Comparison of ENCODE assay signal across 11 cellular contexts in the genomic region with DNA sequence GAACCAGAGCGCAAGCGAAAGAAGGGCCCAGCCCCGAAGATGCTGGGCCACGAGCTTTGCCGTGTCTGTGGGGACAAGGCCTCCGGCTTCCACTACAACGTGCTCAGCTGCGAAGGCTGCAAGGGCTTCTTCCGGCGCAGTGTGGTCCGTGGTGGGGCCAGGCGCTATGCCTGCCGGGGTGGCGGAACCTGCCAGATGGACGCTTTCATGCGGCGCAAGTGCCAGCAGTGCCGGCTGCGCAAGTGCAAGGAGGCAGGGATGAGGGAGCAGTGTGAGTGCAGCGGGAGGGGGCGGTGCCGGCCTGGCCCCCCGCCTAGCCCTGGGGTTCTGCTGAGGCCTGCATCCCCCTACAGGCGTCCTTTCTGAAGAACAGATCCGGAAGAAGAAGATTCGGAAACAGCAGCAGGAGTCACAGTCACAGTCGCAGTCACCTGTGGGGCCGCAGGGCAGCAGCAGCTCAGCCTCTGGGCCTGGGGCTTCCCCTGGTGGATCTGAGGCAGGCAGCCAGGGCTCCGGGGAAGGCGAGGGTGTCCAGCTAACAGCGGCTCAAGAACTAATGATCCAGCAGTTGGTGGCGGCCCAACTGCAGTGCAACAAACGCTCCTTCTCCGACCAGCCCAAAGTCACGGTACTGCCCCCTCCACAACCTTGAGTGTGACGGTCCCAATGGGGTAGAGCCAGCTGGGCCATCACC. TPM values are rescaled to one million over a fixed set of nuclear protein-coding genes. Genes with fewer than 3 reads are reported as not detected.
A peak's percentile ranks its signal among the peaks of the same experiment; 100 is the strongest.
DNase-seq lines count a peak whose midpoint lies in the region; ATAC-seq and TF ChIP-seq lines count a peak whose summit lies in the region.
"Had no signal": no experiment of that assay in that cellular context is flagged by ENCODE, and none has a peak within 500 bp of the region (broad histone marks: within the 10 kb centered on the region; RNA-seq: fewer than 3 reads in every experiment).

No MANE protein-coding gene starts in this region.

- DNase-seq in Calu3 (no peak), WTC11 (ENCODE audit: low spot score) (no peak)
- DNase-seq in naive thymus-derived CD8-positive, alpha-beta T cell = no peak
- no peak for DNase-seq in stimulated activated CD4-positive, alpha-beta T cell treated with anti-CD3 and anti-CD28 coated beads, Interleukin-2, amount 100 ng/mL, for 48 hours
- DNase-seq: amygdala, C1 segment of cervical spinal cord, hypothalamus, left ventricle myocardium inferior, NCI-H1048 had no signal

- POLR2A ChIA-PET in WTC11 (lab: Charles Lee) = no interaction called here
- POLR2A ChIA-PET in naive thymus-derived CD8-positive, alpha-beta T cell (lab: Charles Lee) = interaction anchor here (1.2 to 1.4 kb wide), 3 partner anchors 9 to 133 kb away, joined by 4 read pairs; partner anchors contain the start of genes JOSD2 and NAPSA

- H3K4me1 Mint-ChIP-seq in Calu3 (ENCODE audit: low read depth, unreplicated experiment) (peaks cover 19% of the 10 kb centered on the region), WTC11 (peaks cover 6% of the 10 kb centered on the region)
- H3K4me1 Mint-ChIP-seq in naive thymus-derived CD8-positive, alpha-beta T cell = peaks cover 21 to 50% (median 32%) of the 10 kb centered on the region in 4 donors

- peak overlapping the region; percentile 99 for H3K27ac Mint-ChIP-seq in Calu3 (ENCODE audit: unreplicated experiment)
- 0 out of 2 replicates have a peak overlapping the region, but pooled peaks have one; percentile 36 for H3K27ac Mint-ChIP-seq in WTC11
- H3K27ac Mint-ChIP-seq in naive thymus-derived CD8-positive, alpha-beta T cell = peak overlapping the region in 9 of 10 donors; percentile 23 to 100 (median 80)

- no peaks in the 10 kb centered on the region for H3K9me3 Mint-ChIP-seq in Calu3 (ENCODE audit: low read depth, unreplicated experiment)
- no peaks in the 10 kb centered on the region for H3K9me3 Mint-ChIP-seq in WTC11
- H3K9me3 Mint-ChIP-seq in naive thymus-derived CD8-positive, alpha-beta T cell = no peaks in the 10 kb centered on the region

- H3K36me3 Mint-ChIP-seq in Calu3 (ENCODE audit: insufficient read depth, unreplicated experiment) = peaks cover 54% of the 10 kb centered on the region
- peaks cover 27% of the 10 kb centered on the region for H3K36me3 Mint-ChIP-seq in WTC11
- peaks cover 0 to 46% (median 5%) of the 10 kb centered on the region in 3 donors for H3K36me3 Mint-ChIP-seq in naive thymus-derived CD8-positive, alpha-beta T cell

- TF ChIP-seq CTCF in Calu3 (IDR thresholded peaks at IDR 0.05; ENCODE audit: unreplicated experiment) = no peak
- TF ChIP-seq CTCF in WTC11 (IDR thresholded peaks at IDR 0.05) = no peak

- BruUV-seq in Calu3 (replicated peaks; lab: Mats Ljungman, UMichigan) = no TSS peak

- ATAC-seq in WTC11 = no peak
- ATAC-seq in naive thymus-derived CD8-positive, alpha-beta T cell = no peak
- ATAC-seq in SK-N-SH treated with all-trans-retinoic acid at 6 μM for 48 hours = no peak

- H3K4me3 Mint-ChIP-seq in Calu3 (ENCODE audit: low read depth, unreplicated experiment) (peak overlapping the region; percentile 93), WTC11 (no peak overlapping the region)
- H3K4me3 Mint-ChIP-seq in naive thymus-derived CD8-positive, alpha-beta T cell = peak overlapping the region in 6 of 10 donors; percentile 48 to 93 (median 49)

- intact Hi-C loops in Calu3 (cut with micrococcal nuclease; ENCODE audit: unreplicated experiment) = no loop called here

- CTCF ChIA-PET in Calu3 (lab: Charles Lee) (no interaction called here), WTC11 (lab: Charles Lee) (interaction anchor here (1.3 to 3.5 kb wide), 2 partner anchors 9 to 88 kb away, joined by 5 to 20 read pairs; no protein-coding TSS in a partner anchor)

- H3K27me3 Mint-ChIP-seq in Calu3 (ENCODE audit: unreplicated experiment) = no peaks in the 10 kb centered on the region
- H3K27me3 Mint-ChIP-seq in WTC11 (ENCODE audit: low read depth) = no peaks in the 10 kb centered on the region; the same call in none of the 2 replicates
- H3K27me3 Mint-ChIP-seq in naive thymus-derived CD8-positive, alpha-beta T cell = peaks cover 0 to 2% (median 0%) of the 10 kb centered on the region in 5 donors

TF ChIP-seq in WTC11, 78 proteins besides CTCF, POLR2A, EP300 and RAD21:
- TF ChIP-seq MLX (CRISPR knock-in tag; IDR thresholded peaks at IDR 0.05) = no peak

TF ChIP-seq in SK-N-SH treated with all-trans-retinoic acid at 6 μM for 48 hours, 23 proteins besides CTCF, POLR2A, EP300 and RAD21:
- TF ChIP-seq RARB (CRISPR knock-in tag; IDR thresholded peaks at IDR 0.05) = no peak
TF ChIP-seq in SK-N-SH treated with all-trans-retinoic acid at 6 μM for 48 hours: peak in this region for 0.

RNA-seq across cellular contexts. Expression of gene NR1H2, which starts 2.1 kb away (rescaled TPM):
- total RNA-seq in Calu3 (2022) (72.7 and 77.5 TPM in 2 replicates), WTC11 (2021) (40.5 to 45.8 TPM (median 41.0 TPM) in 3 replicates)
- total RNA-seq in naive thymus-derived CD8-positive, alpha-beta T cell = 100 to 1,000 TPM; 106 to 107 TPM
- polyA plus RNA-seq in naive thymus-derived CD8-positive, alpha-beta T cell = 100 to 1,000 TPM in 1 of 3 donors, 10 to 100 TPM in 2; 69.6 to 100 (median 86.7) TPM

RNA-seq across cellular contexts. Expression of gene POLD1, which starts 5.8 kb away (rescaled TPM):
- total RNA-seq in Calu3 (2022) = 67.1 and 81.9 TPM in 2 replicates
- 163 to 179 TPM (median 178 TPM) in 3 replicates for total RNA-seq in WTC11 (2021)
- total RNA-seq in naive thymus-derived CD8-positive, alpha-beta T cell = 10 to 100 TPM; 38.4 to 40.8 TPM
- polyA plus RNA-seq in naive thymus-derived CD8-positive, alpha-beta T cell = 10 to 100 TPM; 26.0 to 34.4 (median 33.8) TPM

RNA-seq across cellular contexts. Expression of gene NAPSA, which starts 12.9 kb away (rescaled TPM):
- 1.9 and 3.6 TPM in 2 replicates for total RNA-seq in Calu3 (2022)
- total RNA-seq in WTC11 (2021) = 2.4 to 3.1 TPM (median 2.7 TPM) in 3 replicates
- 1 to 10 TPM; 6.4 to 9.7 TPM for total RNA-seq in naive thymus-derived CD8-positive, alpha-beta T cell
- 1 to 10 TPM in 2 of 3 donors, under 1 TPM in 1; 0.37 to 2.0 (median 1.3) TPM for polyA plus RNA-seq in naive thymus-derived CD8-positive, alpha-beta T cell
- total RNA-seq: SJSA1 had no signal

RNA-seq across cellular contexts. Expression of gene SPIB, which starts 40.4 kb away (rescaled TPM):
- 1.2 and 1.3 TPM in 2 replicates for total RNA-seq in Calu3 (2022)
- 3.1 to 4.7 TPM (median 3.7 TPM) in 3 replicates for total RNA-seq in WTC11 (2021)
- total RNA-seq in naive thymus-derived CD8-positive, alpha-beta T cell = 1 to 10 TPM; 4.5 to 5.6 TPM
- polyA plus RNA-seq in naive thymus-derived CD8-positive, alpha-beta T cell = under 1 TPM in 2 of 3 donors, not detected in 1; 0.10 to 0.32 TPM
- total RNA-seq: left ventricle myocardium inferior, SJSA1 had no signal

RNA-seq across cellular contexts. Expression of gene KCNC3, which starts 49.1 kb away (rescaled TPM):
- 5.3 and 6.8 TPM in 2 replicates for total RNA-seq in Calu3 (2022)
- 8.5 to 10.1 TPM (median 10.0 TPM) in 3 replicates for total RNA-seq in WTC11 (2021)
- total RNA-seq in naive thymus-derived CD8-positive, alpha-beta T cell = under 1 TPM; 0.73 to 0.80 TPM
- not detected for polyA plus RNA-seq in naive thymus-derived CD8-positive, alpha-beta T cell
- total RNA-seq: SJSA1 had no signal

Comparison
In these comparisons a context has a peak if more than half of its experiments do, and no peak if none do; other contexts are left out.
1. H3K27ac Mint-ChIP-seq: peak in every context shown above with its lines; median percentile 99 in Calu3; 80 in naive thymus-derived CD8-positive, alpha-beta T cell; 36 in WTC11.